Comparison of ENCODE assay signal across 8 cellular contexts in the genomic region with DNA sequence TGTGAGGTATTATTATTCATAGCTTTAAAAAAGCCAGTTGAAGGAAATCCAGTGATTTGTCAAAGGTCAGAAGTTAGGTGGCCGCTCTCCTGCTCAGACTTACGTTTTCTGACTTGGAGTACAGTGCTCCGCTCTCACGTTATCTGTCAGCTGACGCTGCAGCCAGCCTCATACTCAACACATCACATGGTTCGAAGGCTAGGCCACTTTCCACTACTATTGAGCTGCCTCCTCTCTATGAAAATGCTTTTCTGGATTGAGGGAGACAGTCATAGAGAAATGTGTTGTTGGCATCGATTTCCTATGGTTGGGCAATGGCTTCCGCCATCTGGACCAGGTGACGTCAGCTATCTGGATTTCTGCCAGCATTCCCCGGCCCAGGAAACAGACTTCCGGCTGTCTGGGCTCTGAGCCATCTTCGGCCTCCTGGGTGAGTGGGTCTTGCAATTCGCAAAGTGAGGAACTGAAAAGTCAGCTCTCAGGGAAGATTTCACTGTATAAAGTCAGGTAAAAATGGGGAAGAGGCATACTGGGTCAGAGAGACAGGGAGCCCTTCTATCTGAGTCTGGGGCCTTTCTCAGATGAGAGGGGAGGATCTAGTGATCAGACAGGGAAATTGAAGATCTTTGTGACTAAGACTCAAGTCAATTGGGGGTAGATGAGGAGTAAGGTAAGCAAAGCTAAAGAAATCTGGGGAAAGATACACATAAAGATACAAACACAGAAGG. TPM values are rescaled to one million over a fixed set of nuclear protein-coding genes. Genes with fewer than 3 reads are reported as not detected.
DNase-seq lines count a peak whose midpoint lies in the region; ATAC-seq and TF ChIP-seq lines count a peak whose summit lies in the region.

No MANE protein-coding gene starts in this region.

- no peaks in the 10 kb centered on the region for H3K36me3 ChIP-seq in SJSA1

- H3K27ac ChIP-seq in SJSA1, result peak overlapping the region; percentile 95

- POLR2A ChIA-PET in GM10248 (lab: Yijun Ruan, JAX), result interaction anchor here (0.7 to 1.1 kb wide), 2 partner anchors 13 to 37 kb away, joined by 3 read pairs; a partner anchor contains a TSS

- H3K27me3 ChIP-seq in SJSA1 (replicated peaks), result no peaks in the 10 kb centered on the region

- no peak overlapping the region for H3K4me3 ChIP-seq in NB4 (ENCODE audit: low read depth, low read length)
- 0 out of 2 replicates have a peak overlapping the region, but pooled peaks have one; percentile 0 for H3K4me3 ChIP-seq in SJSA1
- H3K4me3 ChIP-seq in cardiac fibroblast (replicated peaks in 1 of 2; ENCODE audit: low read depth in 2 of 2, low read length in 2 of 2), result peak overlapping the region in 1 of 2 donors; percentile 26

- no peaks in the 10 kb centered on the region for H3K9me3 ChIP-seq in SJSA1 (replicated peaks)

- TF ChIP-seq CTCF in NB4 (IDR thresholded peaks at IDR 0.05; ENCODE audit: low read depth, low read length) (no peak), cardiac fibroblast (IDR thresholded peaks at IDR 0.05; ENCODE audit: low read depth, low read length) (no peak), GM10248 (IDR thresholded peaks at IDR 0.05; ENCODE audit: control extremely low read depth, extremely low read depth, low read depth, missing control alignments) (no peak)

- CTCF ChIA-PET in GM10248 (lab: Yijun Ruan, JAX), result interaction anchor here (0.7 to 2.1 kb wide), 10 partner anchors 10 to 287 kb away, joined by 3 to 6 read pairs (median 3); no protein-coding TSS in a partner anchor

- DNase-seq in EH (ENCODE audit: low read depth) (peak; percentile 99), NB4 (ENCODE audit: low read depth) (peak; percentile 93), SJSA1 (ENCODE audit: low read depth in 1 of 2, low spot score in 2 of 2) (peak; percentile 97 to 99), cardiac fibroblast (ENCODE audit: low read depth in 2 of 2) (peak; percentile 100), kidney glomerular epithelial cell (lab: John Stamatoyannopoulos, UW) (peak; percentile 94), smooth muscle cell of the brain vasculature (ENCODE audit: low read depth, low spot score) (peak; percentile 97), GM10248 (ENCODE audit: extremely low spot score) (no peak)

- ATAC-seq in GM18517 (IDR thresholded peaks at IDR 0.05; ENCODE audit: unreplicated experiment), result no peak

- H3K4me1 ChIP-seq in SJSA1 (replicated peaks), result peaks cover 66% of the 10 kb centered on the region

- TF ChIP-seq POLR2A in NB4 (IDR thresholded peaks at IDR 0.05; ENCODE audit: extremely low read depth, insufficient read length), result no peak

RNA-seq across cellular contexts. Expression of a gene that starts 37.5 kb away (rescaled TPM):
- 119 and 139 TPM in 2 replicates for total RNA-seq in SJSA1 (2014; rRNA removed; shearing (Covaris generic))

RNA-seq across cellular contexts. Expression of a gene that starts 39.4 kb away (rescaled TPM):
- total RNA-seq in SJSA1 (2014; rRNA removed; shearing (Covaris generic)), result 200 and 254 TPM in 2 replicates
